In the genomic region with DNA sequence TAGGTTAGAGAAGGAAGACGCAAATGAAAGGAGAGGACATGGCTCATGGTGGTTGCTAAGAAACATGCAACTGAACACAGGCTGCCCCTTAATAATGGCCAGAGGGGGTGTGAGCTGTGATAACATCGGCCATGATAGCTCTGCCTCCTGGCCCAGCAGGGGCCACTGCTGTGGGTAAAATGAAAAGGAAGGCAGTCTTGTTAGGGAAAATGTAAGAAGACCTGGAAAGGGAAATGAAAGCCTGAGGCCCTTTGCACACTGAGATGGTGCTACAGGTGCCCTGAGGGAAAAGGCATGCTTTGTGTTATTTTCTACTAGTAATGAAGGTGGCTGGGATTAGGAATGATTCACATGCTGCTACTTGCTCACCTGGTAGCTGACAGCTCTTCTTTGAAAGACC, we compare ENCODE assay signal across 1 cellular context.
TF ChIP-seq lines count a peak whose summit lies in the region.

No MANE protein-coding gene starts in this region.

TF ChIP-seq in GM23338, 12 proteins besides CTCF, POLR2A, EP300 and RAD21:
- TF ChIP-seq, protein P1, sequence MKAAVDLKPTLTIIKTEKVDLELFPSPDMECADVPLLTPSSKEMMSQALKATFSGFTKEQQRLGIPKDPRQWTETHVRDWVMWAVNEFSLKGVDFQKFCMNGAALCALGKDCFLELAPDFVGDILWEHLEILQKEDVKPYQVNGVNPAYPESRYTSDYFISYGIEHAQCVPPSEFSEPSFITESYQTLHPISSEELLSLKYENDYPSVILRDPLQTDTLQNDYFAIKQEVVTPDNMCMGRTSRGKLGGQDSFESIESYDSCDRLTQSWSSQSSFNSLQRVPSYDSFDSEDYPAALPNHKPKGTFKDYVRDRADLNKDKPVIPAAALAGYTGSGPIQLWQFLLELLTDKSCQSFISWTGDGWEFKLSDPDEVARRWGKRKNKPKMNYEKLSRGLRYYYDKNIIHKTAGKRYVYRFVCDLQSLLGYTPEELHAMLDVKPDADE (IDR thresholded peaks at IDR 0.05): no peak
- TF ChIP-seq REST (IDR thresholded peaks at IDR 0.05; ENCODE audit: unreplicated experiment): no peak
- no peak for TF ChIP-seq ZNF331 (CRISPR knock-in tag; IDR thresholded peaks at IDR 0.05; ENCODE audit: low read depth)
- no peak for TF ChIP-seq ZNF114 (CRISPR knock-in tag; IDR thresholded peaks at IDR 0.05)
- TF ChIP-seq POLR2AphosphoS5 (IDR thresholded peaks at IDR 0.05; ENCODE audit: low read depth): no peak
- TF ChIP-seq EZH2phosphoT487 (IDR thresholded peaks at IDR 0.05; ENCODE audit: unreplicated experiment): no peak
- TF ChIP-seq STAT1 (IDR thresholded peaks at IDR 0.05; ENCODE audit: unreplicated experiment): no peak
- no peak for TF ChIP-seq CREB1 (CRISPR knock-in tag; IDR thresholded peaks at IDR 0.05; ENCODE audit: low read depth)
- TF ChIP-seq EZH2 (IDR thresholded peaks at IDR 0.05; ENCODE audit: low read depth, unreplicated experiment): no peak
- no peak for TF ChIP-seq JUNB (IDR thresholded peaks at IDR 0.05; ENCODE audit: unreplicated experiment)
- no peak for TF ChIP-seq NANOG (IDR thresholded peaks at IDR 0.05; ENCODE audit: borderline replicate concordance)
- TF ChIP-seq, protein P2, sequence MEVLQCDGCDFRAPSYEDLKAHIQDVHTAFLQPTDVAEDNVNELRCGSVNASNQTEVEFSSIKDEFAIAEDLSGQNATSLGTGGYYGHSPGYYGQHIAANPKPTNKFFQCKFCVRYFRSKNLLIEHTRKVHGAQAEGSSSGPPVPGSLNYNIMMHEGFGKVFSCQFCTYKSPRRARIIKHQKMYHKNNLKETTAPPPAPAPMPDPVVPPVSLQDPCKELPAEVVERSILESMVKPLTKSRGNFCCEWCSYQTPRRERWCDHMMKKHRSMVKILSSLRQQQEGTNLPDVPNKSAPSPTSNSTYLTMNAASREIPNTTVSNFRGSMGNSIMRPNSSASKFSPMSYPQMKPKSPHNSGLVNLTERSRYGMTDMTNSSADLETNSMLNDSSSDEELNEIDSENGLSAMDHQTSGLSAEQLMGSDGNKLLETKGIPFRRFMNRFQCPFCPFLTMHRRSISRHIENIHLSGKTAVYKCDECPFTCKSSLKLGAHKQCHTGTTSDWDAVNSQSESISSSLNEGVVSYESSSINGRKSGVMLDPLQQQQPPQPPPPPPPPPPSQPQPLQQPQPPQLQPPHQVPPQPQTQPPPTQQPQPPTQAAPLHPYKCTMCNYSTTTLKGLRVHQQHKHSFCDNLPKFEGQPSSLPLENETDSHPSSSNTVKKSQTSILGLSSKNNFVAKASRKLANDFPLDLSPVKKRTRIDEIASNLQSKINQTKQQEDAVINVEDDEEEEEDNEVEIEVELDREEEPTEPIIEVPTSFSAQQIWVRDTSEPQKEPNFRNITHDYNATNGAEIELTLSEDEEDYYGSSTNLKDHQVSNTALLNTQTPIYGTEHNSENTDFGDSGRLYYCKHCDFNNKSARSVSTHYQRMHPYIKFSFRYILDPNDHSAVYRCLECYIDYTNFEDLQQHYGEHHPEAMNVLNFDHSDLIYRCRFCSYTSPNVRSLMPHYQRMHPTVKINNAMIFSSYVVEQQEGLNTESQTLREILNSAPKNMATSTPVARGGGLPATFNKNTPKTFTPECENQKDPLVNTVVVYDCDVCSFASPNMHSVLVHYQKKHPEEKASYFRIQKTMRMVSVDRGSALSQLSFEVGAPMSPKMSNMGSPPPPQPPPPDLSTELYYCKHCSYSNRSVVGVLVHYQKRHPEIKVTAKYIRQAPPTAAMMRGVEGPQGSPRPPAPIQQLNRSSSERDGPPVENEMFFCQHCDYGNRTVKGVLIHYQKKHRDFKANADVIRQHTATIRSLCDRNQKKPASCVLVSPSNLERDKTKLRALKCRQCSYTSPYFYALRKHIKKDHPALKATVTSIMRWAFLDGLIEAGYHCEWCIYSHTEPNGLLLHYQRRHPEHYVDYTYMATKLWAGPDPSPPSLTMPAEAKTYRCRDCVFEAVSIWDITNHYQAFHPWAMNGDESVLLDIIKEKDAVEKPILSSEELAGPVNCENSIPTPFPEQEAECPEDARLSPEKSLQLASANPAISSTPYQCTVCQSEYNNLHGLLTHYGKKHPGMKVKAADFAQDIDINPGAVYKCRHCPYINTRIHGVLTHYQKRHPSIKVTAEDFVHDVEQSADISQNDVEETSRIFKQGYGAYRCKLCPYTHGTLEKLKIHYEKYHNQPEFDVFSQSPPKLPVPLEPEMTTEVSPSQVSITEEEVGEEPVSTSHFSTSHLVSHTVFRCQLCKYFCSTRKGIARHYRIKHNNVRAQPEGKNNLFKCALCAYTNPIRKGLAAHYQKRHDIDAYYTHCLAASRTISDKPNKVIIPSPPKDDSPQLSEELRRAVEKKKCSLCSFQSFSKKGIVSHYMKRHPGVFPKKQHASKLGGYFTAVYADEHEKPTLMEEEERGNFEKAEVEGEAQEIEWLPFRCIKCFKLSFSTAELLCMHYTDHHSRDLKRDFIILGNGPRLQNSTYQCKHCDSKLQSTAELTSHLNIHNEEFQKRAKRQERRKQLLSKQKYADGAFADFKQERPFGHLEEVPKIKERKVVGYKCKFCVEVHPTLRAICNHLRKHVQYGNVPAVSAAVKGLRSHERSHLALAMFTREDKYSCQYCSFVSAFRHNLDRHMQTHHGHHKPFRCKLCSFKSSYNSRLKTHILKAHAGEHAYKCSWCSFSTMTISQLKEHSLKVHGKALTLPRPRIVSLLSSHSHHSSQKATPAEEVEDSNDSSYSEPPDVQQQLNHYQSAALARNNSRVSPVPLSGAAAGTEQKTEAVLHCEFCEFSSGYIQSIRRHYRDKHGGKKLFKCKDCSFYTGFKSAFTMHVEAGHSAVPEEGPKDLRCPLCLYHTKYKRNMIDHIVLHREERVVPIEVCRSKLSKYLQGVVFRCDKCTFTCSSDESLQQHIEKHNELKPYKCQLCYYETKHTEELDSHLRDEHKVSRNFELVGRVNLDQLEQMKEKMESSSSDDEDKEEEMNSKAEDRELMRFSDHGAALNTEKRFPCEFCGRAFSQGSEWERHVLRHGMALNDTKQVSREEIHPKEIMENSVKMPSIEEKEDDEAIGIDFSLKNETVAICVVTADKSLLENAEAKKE (CRISPR knock-in tag; IDR thresholded peaks at IDR 0.05): no peak
